25 cellular contexts compared by ENCODE assay signal in genomic region chr1:8494681-8495080, GRCh38.
DNase-seq lines count a peak whose midpoint lies in the region; ATAC-seq, FAIRE-seq and TF ChIP-seq lines count a peak whose summit lies in the region.
"Had no signal": no experiment of that assay in that cellular context is flagged by ENCODE, and none has a peak within 500 bp of the region (broad histone marks: within the 10 kb centered on the region; RNA-seq: fewer than 3 reads in every experiment).

No MANE protein-coding gene starts in this region.

- no peaks in the 10 kb centered on the region for H3K27me3 ChIP-seq in left ventricle myocardium inferior (ENCODE audit: low read depth)
- H3K27me3 ChIP-seq in pancreas: no peaks in the 10 kb centered on the region
- H3K27me3 ChIP-seq: esophagus muscularis mucosa, neutrophil, tibial artery had no signal

- FAIRE-seq in pancreas (lab: Jason Lieb, UNC): no peak
- FAIRE-seq: A549, frontal cortex, islet of Langerhans had no signal

- H3K36me3 ChIP-seq in left ventricle myocardium inferior (peaks cover 34% of the 10 kb centered on the region), pancreas (peaks cover 0 to 17% (median 9%) of the 10 kb centered on the region in 3 donors)
- H3K36me3 ChIP-seq: neutrophil had no signal

- TF ChIP-seq CTCF in left ventricle myocardium inferior (IDR thresholded peaks at IDR 0.05; ENCODE audit: borderline replicate concordance) (no peak), glutamatergic neuron (IDR thresholded peaks at IDR 0.05; ENCODE audit: partially characterized antibody, unreplicated experiment) (no peak), pancreas (IDR thresholded peaks at IDR 0.05) (no peak)

- no peak for DNase-seq in left ventricle myocardium inferior
- no peak for DNase-seq in cardiac septum (ENCODE audit: low spot score)
- DNase-seq in NAMALWA (ENCODE audit: low spot score): peak; percentile 54
- no peak for DNase-seq in glutamatergic neuron
- no peak for DNase-seq in DMS53 (lab: John Stamatoyannopoulos, UW)
- DNase-seq in pancreas: no peak
- DNase-seq in activated gamma-delta T cell (lab: John Stamatoyannopoulos, UW): no peak
- DNase-seq: activated CD4-positive, alpha-beta T cell treated with anti-CD3 and anti-CD28 coated beads, Interleukin-2, amount 50 U/mL, for 48 hours; activated CD8-positive, alpha-beta memory T cell treated with anti-CD3 and anti-CD28 coated beads, Interleukin-2, amount 50 U/mL, for 48 hours; DND-41; effector CD4-positive, alpha-beta T cell; NCI-H2029; NCI-H446; stimulated activated CD4-positive, alpha-beta T cell treated with anti-CD3 and anti-CD28 coated beads, Interleukin-4, amount 100 ng/mL, for 1 hour; stimulated activated naive CD8-positive, alpha-beta T cell treated with anti-CD3 and anti-CD28 coated beads, Interleukin-15, amount 100 ng/mL, for 72 hours; tibial artery; WERI-Rb-1 had no signal

- intact Hi-C loops in left ventricle myocardium inferior (cut with micrococcal nuclease): no loop called here
- intact Hi-C loops in cardiac septum (cut with DNase I): no loop called here
- intact Hi-C loops in pancreas (cut with DNase I): no loop called here

- H3K4me3 ChIP-seq in left ventricle myocardium inferior (no peak overlapping the region), pancreas (no peak overlapping the region)
- H3K4me3 ChIP-seq: A549, esophagus muscularis mucosa, lung, tibial artery had no signal

- peaks cover 6% of the 10 kb centered on the region for H3K4me1 Mint-ChIP-seq in glutamatergic neuron (ENCODE audit: low read depth, unreplicated experiment)

- H3K4me1 ChIP-seq in left ventricle myocardium inferior (peaks cover 44% of the 10 kb centered on the region), pancreas (no peaks in the 10 kb centered on the region)

- peak overlapping the region; percentile 73 for H3K27ac Mint-ChIP-seq in glutamatergic neuron (ENCODE audit: unreplicated experiment)
- H3K27ac Mint-ChIP-seq: activated T-helper 2 cell treated with anti-CD3 and anti-CD28 coated beads, Interferon-gamma antibody, Interleukin-2, Interleukin-4, amounts not matched to agents 10 μg/mL and 5 μg/mL and 100 μg/mL, durations not matched to agents 14 hours and 24 hours and 36 hours; stimulated activated naive CD8-positive, alpha-beta T cell treated with anti-CD3 and anti-CD28 coated beads, Interleukin-15, amount 100 ng/mL, for 72 hours had no signal

- H3K27ac ChIP-seq in left ventricle myocardium inferior (replicated peaks): peak overlapping the region; percentile 28
- H3K27ac ChIP-seq in pancreas: no peak overlapping the region
- H3K27ac ChIP-seq: A549, esophagus muscularis mucosa, neutrophil, tibial artery, WERI-Rb-1 had no signal

- H3K9me3 Mint-ChIP-seq in glutamatergic neuron (ENCODE audit: unreplicated experiment): peaks cover 14% of the 10 kb centered on the region

- H3K9me3 ChIP-seq in left ventricle myocardium inferior (replicated peaks): no peaks in the 10 kb centered on the region
- no peaks in the 10 kb centered on the region for H3K9me3 ChIP-seq in pancreas
- H3K9me3 ChIP-seq: A549, esophagus muscularis mucosa, neutrophil, tibial artery had no signal

- H3K27me3 Mint-ChIP-seq in glutamatergic neuron (ENCODE audit: unreplicated experiment): peaks cover 12% of the 10 kb centered on the region
- H3K27me3 Mint-ChIP-seq: stimulated activated naive CD8-positive, alpha-beta T cell treated with anti-CD3 and anti-CD28 coated beads, Interleukin-15, amount 100 ng/mL, for 72 hours had no signal

- WGBS in pancreas, 2 donors: 93 to 98% methylated on average over 3 of the region's 3 CpGs

- ATAC-seq in GM18517 (IDR thresholded peaks at IDR 0.05; ENCODE audit: unreplicated experiment) (no peak), pancreas (no peak)
- ATAC-seq: A549; stimulated activated naive CD8-positive, alpha-beta T cell treated with anti-CD3 and anti-CD28 coated beads, Interleukin-15, amount 100 ng/mL, for 72 hours had no signal

- peaks cover 7% of the 10 kb centered on the region for H3K36me3 Mint-ChIP-seq in glutamatergic neuron (ENCODE audit: unreplicated experiment)

- H3K4me3 Mint-ChIP-seq in glutamatergic neuron (ENCODE audit: unreplicated experiment): no peak overlapping the region
- H3K4me3 Mint-ChIP-seq: stimulated activated naive CD8-positive, alpha-beta T cell treated with anti-CD3 and anti-CD28 coated beads, Interleukin-15, amount 100 ng/mL, for 72 hours had no signal
